ENCODE assay signal across 1 cellular context in genomic region chr4:5802565-5802964, GRCh38.
TF ChIP-seq lines count a peak whose summit lies in the region.

No MANE protein-coding gene starts in this region.

TF ChIP-seq in H1, 55 proteins besides CTCF, POLR2A, EP300 and RAD21 (continued from another document):
- TF ChIP-seq CHD7 (IDR thresholded peaks at IDR 0.05; ENCODE audit: insufficient replicate concordance, low read length), result no peak
- no peak for TF ChIP-seq ATF2 (IDR thresholded peaks at IDR 0.05; ENCODE audit: low read length)
- TF ChIP-seq EGR1 (IDR thresholded peaks at IDR 0.05; ENCODE audit: borderline replicate concordance, low read depth, low read length), result no peak
- TF ChIP-seq TCF12 (IDR thresholded peaks at IDR 0.05; ENCODE audit: low read depth, low read length), result no peak
- TF ChIP-seq SP4 (IDR thresholded peaks at IDR 0.05; ENCODE audit: low read length), result no peak
- TF ChIP-seq SP1 (IDR thresholded peaks at IDR 0.05; ENCODE audit: low read depth, low read length), result no peak
- no peak for TF ChIP-seq CREB1 (IDR thresholded peaks at IDR 0.05)
- no peak for TF ChIP-seq CEBPB (IDR thresholded peaks at IDR 0.05; ENCODE audit: low read depth, low read length)
- TF ChIP-seq E2F6 (IDR thresholded peaks at IDR 0.05), result no peak
- TF ChIP-seq TEAD4 (IDR thresholded peaks at IDR 0.05; ENCODE audit: low read depth, low read length), result no peak
- no peak for TF ChIP-seq KDM4A (IDR thresholded peaks at IDR 0.05; ENCODE audit: low read depth, low read length, severe bottlenecking)
- no peak for TF ChIP-seq RBBP5 (IDR thresholded peaks at IDR 0.05; ENCODE audit: borderline replicate concordance, low read depth, low read length)
